Comparison of ENCODE assay signal across 19 cellular contexts in the genomic region with DNA sequence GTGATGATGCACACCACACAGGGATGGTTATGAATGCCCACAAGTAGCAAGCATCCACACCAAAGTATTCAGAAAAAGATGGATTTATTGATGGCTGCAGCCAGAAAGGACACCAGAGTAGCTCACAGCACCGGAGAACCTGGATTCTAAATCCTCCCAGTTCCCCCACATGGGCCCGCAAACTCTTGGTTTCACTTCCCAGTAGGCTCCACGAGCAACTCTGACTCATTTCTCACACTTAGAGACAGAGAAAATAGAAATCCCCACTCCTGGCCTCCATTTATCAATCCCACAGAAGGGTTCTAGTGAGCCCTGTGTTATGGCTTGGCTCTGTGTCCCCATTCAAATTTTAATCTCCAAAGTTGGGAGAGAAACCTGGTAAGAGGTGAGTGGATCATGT.
A peak's percentile ranks its signal among the peaks of the same experiment; 100 is the strongest.
DNase-seq lines count a peak whose midpoint lies in the region; ATAC-seq and TF ChIP-seq lines count a peak whose summit lies in the region.
"Had no signal": no experiment of that assay in that cellular context is flagged by ENCODE, and none has a peak within 500 bp of the region (broad histone marks: within the 10 kb centered on the region; RNA-seq: fewer than 3 reads in every experiment).

No MANE protein-coding gene starts in this region.

- intact Hi-C loops in CD8-positive, alpha-beta T cell (cut with DNase I, micrococcal nuclease), result no loop called here

- no peaks in the 10 kb centered on the region for H3K36me3 Mint-ChIP-seq in CD8-positive, alpha-beta T cell
- no peaks in the 10 kb centered on the region for H3K36me3 Mint-ChIP-seq in activated naive CD8-positive, alpha-beta T cell treated with anti-CD3 and anti-CD28 coated beads for 36 hours
- no peaks in the 10 kb centered on the region for H3K36me3 Mint-ChIP-seq in natural killer cell treated with Interleukin-12 subunit alpha and Interleukin-12 subunit beta and Interleukin-15 and Interleukin-18, amount 100 ng/mL, for 72 hours
- H3K36me3 Mint-ChIP-seq: CD4-positive, alpha-beta memory T cell had no signal

- H3K36me3 ChIP-seq in CD8-positive, alpha-beta T cell (ENCODE audit: insufficient read depth, low read length), result no peaks in the 10 kb centered on the region
- H3K36me3 ChIP-seq: colonic mucosa, HAP-1, sigmoid colon had no signal

- no peaks in the 10 kb centered on the region for H3K27me3 ChIP-seq in CD8-positive, alpha-beta T cell (ENCODE audit: insufficient read depth, low read length)
- H3K27me3 ChIP-seq: colonic mucosa, sigmoid colon had no signal

- POLR2A ChIA-PET in CD8-positive, alpha-beta T cell (lab: Charles Lee), result no interaction called here

- CTCF ChIA-PET in CD8-positive, alpha-beta T cell (lab: Charles Lee), result no interaction called here

- DNase-seq in MV-4-11 (lab: John Stamatoyannopoulos, UW), result peak; percentile 84
- DNase-seq in ecto neural progenitor cell (ENCODE audit: low spot score), result no peak
- DNase-seq in CD8-positive, alpha-beta T cell, result no peak
- DNase-seq in activated naive CD8-positive, alpha-beta T cell treated with anti-CD3 and anti-CD28 coated beads for 36 hours, result no peak
- no peak for DNase-seq in natural killer cell treated with Interleukin-12 subunit alpha and Interleukin-12 subunit beta and Interleukin-15 and Interleukin-18, amount 100 ng/mL, for 72 hours (ENCODE audit: low spot score)
- DNase-seq: activated naive CD4-positive, alpha-beta T cell treated with anti-CD3 and anti-CD28 coated beads for 36 hours; CD4-positive, alpha-beta memory T cell; colonic mucosa; foreskin melanocyte; NCI-H1417 treated with DMSO at 0.1 percent for 48 hours; SHP77 treated with DMSO at 0.1 percent for 48 hours; sigmoid colon; substantia nigra had no signal

- no peaks in the 10 kb centered on the region for H3K4me1 ChIP-seq in CD8-positive, alpha-beta T cell (ENCODE audit: insufficient read depth, low read length)
- H3K4me1 ChIP-seq: colonic mucosa, HAP-1, sigmoid colon had no signal

- no peak overlapping the region for H3K4me3 Mint-ChIP-seq in CD8-positive, alpha-beta T cell
- H3K4me3 Mint-ChIP-seq in activated naive CD8-positive, alpha-beta T cell treated with anti-CD3 and anti-CD28 coated beads for 36 hours, result no peak overlapping the region
- no peak overlapping the region for H3K4me3 Mint-ChIP-seq in natural killer cell treated with Interleukin-12 subunit alpha and Interleukin-12 subunit beta and Interleukin-15 and Interleukin-18, amount 100 ng/mL, for 72 hours
- H3K4me3 Mint-ChIP-seq: activated naive CD4-positive, alpha-beta T cell treated with anti-CD3 and anti-CD28 coated beads for 36 hours; T-helper 2 cell treated with Interferon-gamma antibody and Interleukin-4, amounts not matched to agents 5 μg/mL and 100 μg/mL, for 36 hours had no signal

- no peak overlapping the region for H3K4me3 ChIP-seq in CD8-positive, alpha-beta T cell (ENCODE audit: low read depth, low read length)
- H3K4me3 ChIP-seq: colonic mucosa, HAP-1, sigmoid colon had no signal

- H3K27ac ChIP-seq in CD8-positive, alpha-beta T cell (ENCODE audit: low read depth, low read length), result no peak overlapping the region
- H3K27ac ChIP-seq: colonic mucosa, KMS-11, sigmoid colon had no signal

- TF ChIP-seq CTCF in CD8-positive, alpha-beta T cell (IDR thresholded peaks at IDR 0.05), result no peak

- no peaks in the 10 kb centered on the region for H3K27me3 Mint-ChIP-seq in CD8-positive, alpha-beta T cell (ENCODE audit: low read depth)
- no peaks in the 10 kb centered on the region for H3K27me3 Mint-ChIP-seq in activated naive CD8-positive, alpha-beta T cell treated with anti-CD3 and anti-CD28 coated beads for 36 hours
- no peaks in the 10 kb centered on the region for H3K27me3 Mint-ChIP-seq in natural killer cell treated with Interleukin-12 subunit alpha and Interleukin-12 subunit beta and Interleukin-15 and Interleukin-18, amount 100 ng/mL, for 72 hours

- H3K27ac Mint-ChIP-seq in CD8-positive, alpha-beta T cell, result no peak overlapping the region
- no peak overlapping the region for H3K27ac Mint-ChIP-seq in activated naive CD8-positive, alpha-beta T cell treated with anti-CD3 and anti-CD28 coated beads for 36 hours
- no peak overlapping the region for H3K27ac Mint-ChIP-seq in natural killer cell treated with Interleukin-12 subunit alpha and Interleukin-12 subunit beta and Interleukin-15 and Interleukin-18, amount 100 ng/mL, for 72 hours
- H3K27ac Mint-ChIP-seq: activated naive CD4-positive, alpha-beta T cell treated with anti-CD3 and anti-CD28 coated beads for 36 hours; CD4-positive, alpha-beta memory T cell; T-helper 2 cell treated with Interferon-gamma antibody and Interleukin-4, amounts not matched to agents 5 μg/mL and 100 μg/mL, for 36 hours had no signal

- H3K4me1 Mint-ChIP-seq in CD8-positive, alpha-beta T cell (ENCODE audit: low read depth), result no peaks in the 10 kb centered on the region
- H3K4me1 Mint-ChIP-seq in activated naive CD8-positive, alpha-beta T cell treated with anti-CD3 and anti-CD28 coated beads for 36 hours, result no peaks in the 10 kb centered on the region
- no peaks in the 10 kb centered on the region for H3K4me1 Mint-ChIP-seq in natural killer cell treated with Interleukin-12 subunit alpha and Interleukin-12 subunit beta and Interleukin-15 and Interleukin-18, amount 100 ng/mL, for 72 hours (ENCODE audit: low read depth in 2 of 2)

- ATAC-seq in GM18499 (IDR thresholded peaks at IDR 0.05; ENCODE audit: insufficient read depth, unreplicated experiment) (peak; percentile 83), GM19438 (IDR thresholded peaks at IDR 0.05; ENCODE audit: low read depth, unreplicated experiment) (peak; percentile 61), HG02885 (IDR thresholded peaks at IDR 0.05; ENCODE audit: poor library complexity, unreplicated experiment) (peak; percentile 90)
- no peak for ATAC-seq in CD8-positive, alpha-beta T cell
- no peak for ATAC-seq in natural killer cell treated with Interleukin-12 subunit alpha and Interleukin-12 subunit beta and Interleukin-15 and Interleukin-18, amount 100 ng/mL, for 72 hours

- peaks cover 3% of the 10 kb centered on the region for H3K9me3 ChIP-seq in CD8-positive, alpha-beta T cell (ENCODE audit: low read length)
- H3K9me3 ChIP-seq: colonic mucosa, HAP-1 had no signal

- H3K9me3 Mint-ChIP-seq in CD8-positive, alpha-beta T cell, result peaks cover 5% of the 10 kb centered on the region
- H3K9me3 Mint-ChIP-seq in activated naive CD8-positive, alpha-beta T cell treated with anti-CD3 and anti-CD28 coated beads for 36 hours, result peaks cover 10% of the 10 kb centered on the region
- no peaks in the 10 kb centered on the region for H3K9me3 Mint-ChIP-seq in natural killer cell treated with Interleukin-12 subunit alpha and Interleukin-12 subunit beta and Interleukin-15 and Interleukin-18, amount 100 ng/mL, for 72 hours

Comparison
In these comparisons a context has a peak if more than half of its experiments do, and no peak if none do; other contexts are left out.
1. ATAC-seq: peak in GM18499 (single experiment), GM19438 (single experiment) and HG02885 (single experiment); none in CD8-positive, alpha-beta T cell (single experiment) and natural killer cell treated with Interleukin-12 subunit alpha and Interleukin-12 subunit beta and Interleukin-15 and Interleukin-18, amount 100 ng/mL, for 72 hours (0 of 2).